ENCODE assay signal across 2 cellular contexts in genomic region chr5:167967494-167968180, GRCh38.
TF ChIP-seq lines count a peak whose summit lies in the region.

No MANE protein-coding gene starts in this region.

TF ChIP-seq in IMR-90, 13 proteins besides CTCF, POLR2A, EP300 and RAD21:
- TF ChIP-seq BHLHE40 (IDR thresholded peaks at IDR 0.05; ENCODE audit: low read depth, low read length) = no peak
- no peak for TF ChIP-seq MAFK (IDR thresholded peaks at IDR 0.05; ENCODE audit: low read depth, low read length)

TF ChIP-seq in H1, 55 proteins besides CTCF, POLR2A, EP300 and RAD21:
- no peak for TF ChIP-seq SP2 (IDR thresholded peaks at IDR 0.05; ENCODE audit: low read length)
